1 cellular context compared by ENCODE assay signal in genomic region chr3:136192195-136192594, GRCh38.
TF ChIP-seq lines count a peak whose summit lies in the region.

No MANE protein-coding gene starts in this region.

TF ChIP-seq in HEK293, 187 proteins besides CTCF, POLR2A, EP300 and RAD21 (continued from another document):
- peak; percentile 45 for TF ChIP-seq ZFHX2 (tag by site-specific recombination; conservative IDR thresholded peaks at IDR 0.05)
